Comparison of ENCODE assay signal across 12 cellular contexts in genomic region chr15:52124270-52124878, GRCh38. TPM values are rescaled to one million over a fixed set of nuclear protein-coding genes. Genes with fewer than 3 reads are reported as not detected.
A peak's percentile ranks its signal among the peaks of the same experiment; 100 is the strongest.
DNase-seq lines count a peak whose midpoint lies in the region; ATAC-seq, FAIRE-seq and TF ChIP-seq lines count a peak whose summit lies in the region.
"Had no signal": no experiment of that assay in that cellular context is flagged by ENCODE, and none has a peak within 500 bp of the region (broad histone marks: within the 10 kb centered on the region; RNA-seq: fewer than 3 reads in every experiment).

No MANE protein-coding gene starts in this region.

- H3K9me3 ChIP-seq in HepG2 (ENCODE audit: low read length), result no peaks in the 10 kb centered on the region
- H3K9me3 ChIP-seq: uterus had no signal

- no peaks in the 10 kb centered on the region for H3K27me3 ChIP-seq in HepG2 (ENCODE audit: control insufficient read depth in 1 of 2, insufficient read depth in 2 of 2, low read length in 2 of 2)
- H3K27me3 ChIP-seq: uterus had no signal

- FAIRE-seq in HepG2 (lab: Jason Lieb, UNC), result no peak

- no TSS peak for BruUV-seq in HepG2 (replicated peaks; lab: Mats Ljungman, UMichigan)

- CTCF ChIA-PET in HepG2 (lab: Yijun Ruan, JAX; ENCODE audit: low intra/inter-chr PET ratio, low total read pairs), result no interaction called here

- TF ChIP-seq EP300 in HepG2 (IDR thresholded peaks at IDR 0.05; ENCODE audit: low read depth in 2 of 2, low read length in 2 of 2) (no peak; a peak in 1 of 4 replicates), HepG2 (CRISPR knock-in tag; IDR thresholded peaks at IDR 0.05; ENCODE audit: borderline replicate concordance) (no peak)

- no peak overlapping the region for H3K4me3 ChIP-seq in HepG2 (replicated peaks in 1 of 3; ENCODE audit: insufficient read depth in 1 of 3, low read depth in 2 of 3, low read length in 3 of 3)
- H3K4me3 ChIP-seq: lung, uterus had no signal

- no peaks in the 10 kb centered on the region for H3K36me3 ChIP-seq in HepG2 (replicated peaks in 1 of 2; ENCODE audit: control insufficient read depth in 1 of 2, insufficient read depth in 2 of 2, low read length in 2 of 2)
- H3K36me3 ChIP-seq: uterus had no signal

- in situ Hi-C loops in HepG2 (cut with HindIII; ENCODE audit: extremely low pct_ligation_motif_present, low pct_unique_long_range_greater_than_20kb), result no loop called here

- peak; percentile 57 for ATAC-seq in HepG2
- no peak for ATAC-seq in GM19035 (IDR thresholded peaks at IDR 0.05; ENCODE audit: unreplicated experiment)
- ATAC-seq: sciatic nerve had no signal

- TF ChIP-seq CTCF in HepG2 (CRISPR knock-in tag; IDR thresholded peaks at IDR 0.05), result no peak

- DNase-seq in Daoy (ENCODE audit: low read depth) (peak; percentile 85), HPDE6-E6E7 (ENCODE audit: extremely low spot score) (peak; percentile 67), amniotic epithelial cell (ENCODE audit: low read depth) (peak; percentile 81), HepG2 (ENCODE audit: low spot score) (peak; percentile 58), GM19240 (ENCODE audit: insufficient read length, low spot score) (no peak)
- DNase-seq in stimulated activated CD4-positive, alpha-beta T cell treated with anti-CD3 and anti-CD28 coated beads, Interleukin-4, amount 100 ng/mL, for 4 hours, result no peak
- DNase-seq: NCI-H1417 treated with DMSO at 0.1 percent for 48 hours, T1000, uterus had no signal

- no peak overlapping the region for H2AFZ ChIP-seq in HepG2 (ENCODE audit: low read length)

- peak overlapping the region; percentile 8 for H3K27ac ChIP-seq in HepG2 (ENCODE audit: extremely low read length, insufficient read depth, low read length)
- H3K27ac ChIP-seq: uterus had no signal

- WGBS in HepG2 (ENCODE audit: low lambda C conversion rate), result 72% methylated on average over 11 of the region's 11 CpGs

- intact Hi-C loops in HepG2 (cut with micrococcal nuclease; ENCODE audit: unreplicated experiment), result no loop called here

- POLR2A ChIA-PET in HepG2 (lab: Yijun Ruan, JAX), result interaction anchor here (0.6 kb wide), 1 partner anchor 52 kb away, joined by 4 read pairs; no protein-coding TSS in a partner anchor

- H3K4me2 ChIP-seq in HepG2 (ENCODE audit: low read depth, low read length), result no peak overlapping the region

- TF ChIP-seq POLR2A in HepG2 (IDR thresholded peaks at IDR 0.05; ENCODE audit: insufficient read depth in 1 of 2, low read depth in 2 of 2, low read length in 2 of 2), result no peak

- no peak for TF ChIP-seq RAD21 in HepG2 (CRISPR knock-in tag; IDR thresholded peaks at IDR 0.05)

- H3K79me2 ChIP-seq in HepG2 (ENCODE audit: insufficient read depth, low read length), result no peaks in the 10 kb centered on the region

- H3K9ac ChIP-seq in HepG2 (ENCODE audit: insufficient read depth, low read depth, low read length), result no peak overlapping the region

- H3K4me1 ChIP-seq in HepG2 (ENCODE audit: insufficient read depth, low read length), result peaks cover 26% of the 10 kb centered on the region
- H3K4me1 ChIP-seq: uterus had no signal

- H4K20me1 ChIP-seq in HepG2 (ENCODE audit: insufficient read depth, low read length), result no peaks in the 10 kb centered on the region

TF ChIP-seq in HepG2, 621 proteins besides CTCF, POLR2A, EP300 and RAD21 (continues in another document):
- TF ChIP-seq PCBP1 (IDR thresholded peaks at IDR 0.05; ENCODE audit: borderline replicate concordance, low read depth, low read length), result no peak
- 0 out of 2 replicates have a peak, but pooled peaks have one; percentile 14 for TF ChIP-seq SAP130 (CRISPR knock-in tag; IDR thresholded peaks at IDR 0.05; ENCODE audit: low read depth)
- TF ChIP-seq ZNF703 (CRISPR knock-in tag; IDR thresholded peaks at IDR 0.05; ENCODE audit: borderline replicate concordance), result no peak
- TF ChIP-seq NRL (CRISPR knock-in tag; IDR thresholded peaks at IDR 0.05; ENCODE audit: borderline replicate concordance), result no peak
- TF ChIP-seq MEF2D (CRISPR knock-in tag; IDR thresholded peaks at IDR 0.05), result no peak
- TF ChIP-seq RFX3 (CRISPR knock-in tag; IDR thresholded peaks at IDR 0.05), result no peak
- TF ChIP-seq SUZ12 (IDR thresholded peaks at IDR 0.05; ENCODE audit: low read depth, low read length), result no peak
- no peak for TF ChIP-seq ASH2L (IDR thresholded peaks at IDR 0.05; ENCODE audit: insufficient read length, low read depth, low read length)
- no peak for TF ChIP-seq SOX13 (IDR thresholded peaks at IDR 0.05)
- peak in 1 of 2 experiments; percentile 21; a peak in 1 of 4 replicates for TF ChIP-seq SOX13 (CRISPR knock-in tag; conservative IDR thresholded peaks at IDR 0.05 in 1 of 2, IDR thresholded peaks at IDR 0.05 in 1 of 2)
- no peak for TF ChIP-seq ZNF496 (CRISPR knock-in tag; IDR thresholded peaks at IDR 0.05; ENCODE audit: insufficient replicate concordance)
- TF ChIP-seq ZNF264 (CRISPR knock-in tag; IDR thresholded peaks at IDR 0.05), result no peak
- no peak for TF ChIP-seq ZNF749 (CRISPR knock-in tag; IDR thresholded peaks at IDR 0.05; ENCODE audit: borderline replicate concordance)
- no peak for TF ChIP-seq HDAC1 (CRISPR knock-in tag; IDR thresholded peaks at IDR 0.05)
- no peak for TF ChIP-seq TGIF2 (CRISPR knock-in tag; IDR thresholded peaks at IDR 0.05)
- no peak for TF ChIP-seq ZNF740 (CRISPR knock-in tag; IDR thresholded peaks at IDR 0.05)
- TF ChIP-seq ZNF605 (CRISPR knock-in tag; IDR thresholded peaks at IDR 0.05), result no peak
- no peak for TF ChIP-seq ZMYM2 (CRISPR knock-in tag; IDR thresholded peaks at IDR 0.05)
- TF ChIP-seq BHLHE40 (IDR thresholded peaks at IDR 0.05; ENCODE audit: low read length), result no peak
- TF ChIP-seq, protein P1, sequence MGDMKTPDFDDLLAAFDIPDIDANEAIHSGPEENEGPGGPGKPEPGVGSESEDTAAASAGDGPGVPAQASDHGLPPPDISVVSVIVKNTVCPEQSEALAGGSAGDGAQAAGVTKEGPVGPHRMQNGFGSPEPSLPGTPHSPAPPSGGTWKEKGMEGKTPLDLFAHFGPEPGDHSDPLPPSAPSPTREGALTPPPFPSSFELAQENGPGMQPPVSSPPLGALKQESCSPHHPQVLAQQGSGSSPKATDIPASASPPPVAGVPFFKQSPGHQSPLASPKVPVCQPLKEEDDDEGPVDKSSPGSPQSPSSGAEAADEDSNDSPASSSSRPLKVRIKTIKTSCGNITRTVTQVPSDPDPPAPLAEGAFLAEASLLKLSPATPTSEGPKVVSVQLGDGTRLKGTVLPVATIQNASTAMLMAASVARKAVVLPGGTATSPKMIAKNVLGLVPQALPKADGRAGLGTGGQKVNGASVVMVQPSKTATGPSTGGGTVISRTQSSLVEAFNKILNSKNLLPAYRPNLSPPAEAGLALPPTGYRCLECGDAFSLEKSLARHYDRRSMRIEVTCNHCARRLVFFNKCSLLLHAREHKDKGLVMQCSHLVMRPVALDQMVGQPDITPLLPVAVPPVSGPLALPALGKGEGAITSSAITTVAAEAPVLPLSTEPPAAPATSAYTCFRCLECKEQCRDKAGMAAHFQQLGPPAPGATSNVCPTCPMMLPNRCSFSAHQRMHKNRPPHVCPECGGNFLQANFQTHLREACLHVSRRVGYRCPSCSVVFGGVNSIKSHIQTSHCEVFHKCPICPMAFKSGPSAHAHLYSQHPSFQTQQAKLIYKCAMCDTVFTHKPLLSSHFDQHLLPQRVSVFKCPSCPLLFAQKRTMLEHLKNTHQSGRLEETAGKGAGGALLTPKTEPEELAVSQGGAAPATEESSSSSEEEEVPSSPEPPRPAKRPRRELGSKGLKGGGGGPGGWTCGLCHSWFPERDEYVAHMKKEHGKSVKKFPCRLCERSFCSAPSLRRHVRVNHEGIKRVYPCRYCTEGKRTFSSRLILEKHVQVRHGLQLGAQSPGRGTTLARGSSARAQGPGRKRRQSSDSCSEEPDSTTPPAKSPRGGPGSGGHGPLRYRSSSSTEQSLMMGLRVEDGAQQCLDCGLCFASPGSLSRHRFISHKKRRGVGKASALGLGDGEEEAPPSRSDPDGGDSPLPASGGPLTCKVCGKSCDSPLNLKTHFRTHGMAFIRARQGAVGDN (CRISPR knock-in tag; IDR thresholded peaks at IDR 0.05), result 0 out of 2 replicates have a peak, but pooled peaks have one; percentile 21
- no peak for TF ChIP-seq FOXM1 (CRISPR knock-in tag; IDR thresholded peaks at IDR 0.05)
- no peak for TF ChIP-seq KMT2A (CRISPR knock-in tag; IDR thresholded peaks at IDR 0.05)
- TF ChIP-seq SETDB1 (CRISPR knock-in tag; IDR thresholded peaks at IDR 0.05; ENCODE audit: borderline replicate concordance), result no peak
- no peak; the same call in 1 of the 2 replicates for TF ChIP-seq HOXA3 (CRISPR knock-in tag; IDR thresholded peaks at IDR 0.05)

RNA-seq across cellular contexts. Expression of gene BCL2L10, which starts 11.8 kb away (rescaled TPM):
- total RNA-seq in Daoy (2014; rRNA removed; shearing (Covaris generic)), result not detected in 2 replicates
- total RNA-seq in HepG2 (2016; rRNA removed; fragmentation: Illumina TruSeq; extraction: Trizol), result not detected in 2 replicates
- not detected in 2 replicates for total RNA-seq in HepG2 (2016; cell fraction: cytosol; rRNA removed; fragmentation: Illumina TruSeq; extraction: Trizol; ENCODE audit: low read depth)
- not detected in 2 replicates for total RNA-seq in HepG2 (2016; cell fraction: insoluble cytoplasmic fraction; rRNA removed; fragmentation: Illumina TruSeq; extraction: Trizol)
- not detected in 2 replicates for total RNA-seq in HepG2 (2016; cell fraction: membrane; rRNA removed; fragmentation: Illumina TruSeq; extraction: Trizol)
- total RNA-seq in HepG2 (2016; cell fraction: nucleus; rRNA removed; fragmentation: Illumina TruSeq; extraction: Trizol), result not detected in 2 replicates
- not detected in 2 replicates for polyA plus RNA-seq in HepG2 (2011; rRNA removed)
- not detected in 2 replicates for polyA plus RNA-seq in HepG2 (2011; cell fraction: cytosol; rRNA removed)
- not detected in 2 replicates for polyA plus RNA-seq in HepG2 (2011; cell fraction: nucleus; rRNA removed)
- polyA plus RNA-seq in HepG2 (2012), result not detected in 2 replicates
- polyA plus RNA-seq in HepG2 (2016; cell fraction: cytosol; fragmentation: Illumina TruSeq; extraction: Trizol; ENCODE audit: low read depth), result not detected in 2 replicates
- not detected in 2 replicates for polyA plus RNA-seq in HepG2 (2016; cell fraction: insoluble cytoplasmic fraction; fragmentation: Illumina TruSeq; extraction: Trizol; ENCODE audit: low read depth)
- not detected in 2 replicates for polyA plus RNA-seq in HepG2 (2016; cell fraction: membrane; fragmentation: Illumina TruSeq; extraction: Trizol; ENCODE audit: low read depth)
- not detected in 2 replicates for polyA plus RNA-seq in HepG2 (2016; cell fraction: nucleus; fragmentation: Illumina TruSeq; extraction: Trizol; ENCODE audit: insufficient read depth, low read depth)
- not detected in 2 replicates for polyA minus RNA-seq in HepG2 (2011; rRNA and poly(A)+ RNA removed; ENCODE audit: low replicate concordance)
- not detected in 2 replicates for polyA minus RNA-seq in HepG2 (2011; cell fraction: cytosol; rRNA and poly(A)+ RNA removed)
- polyA minus RNA-seq in HepG2 (2011; cell fraction: nucleus; rRNA and poly(A)+ RNA removed), result 0.62 TPM in 1 of 2 replicates, not detected in the other
- total RNA-seq: sciatic nerve had no signal

Comparison
In these comparisons a context has a peak if more than half of its experiments do, and no peak if none do; other contexts are left out.
1. DNase-seq: peak in Daoy (single experiment), HPDE6-E6E7 (single experiment), amniotic epithelial cell (single experiment) and HepG2 (single experiment); none in GM19240 (single experiment) and stimulated activated CD4-positive, alpha-beta T cell treated with anti-CD3 and anti-CD28 coated beads, Interleukin-4, amount 100 ng/mL, for 4 hours (0 of 2).